ENCODE assay signal across 11 cellular contexts in genomic region chr13:30907167-30907761, GRCh38. TPM values are rescaled to one million over a fixed set of nuclear protein-coding genes. Genes with fewer than 3 reads are reported as not detected.
DNase-seq lines count a peak whose midpoint lies in the region; ATAC-seq and TF ChIP-seq lines count a peak whose summit lies in the region.
"Had no signal": no experiment of that assay in that cellular context is flagged by ENCODE, and none has a peak within 500 bp of the region (broad histone marks: within the 10 kb centered on the region; RNA-seq: fewer than 3 reads in every experiment).

No MANE protein-coding gene starts in this region.

- H3K4me1 ChIP-seq in adipocyte (ENCODE audit: control insufficient read depth, insufficient read depth, low read length) = peaks cover 47% of the 10 kb centered on the region
- no peaks in the 10 kb centered on the region for H3K4me1 ChIP-seq in rectal smooth muscle tissue (ENCODE audit: control insufficient read depth, insufficient read depth, low read length)

- H3K36me3 ChIP-seq in adipocyte (ENCODE audit: control insufficient read depth, insufficient read depth, low read length, severe bottlenecking) (peaks cover 16% of the 10 kb centered on the region), rectal smooth muscle tissue (ENCODE audit: control insufficient read depth, insufficient read depth, low read length) (no peaks in the 10 kb centered on the region)

- no peaks in the 10 kb centered on the region for H3K9me3 ChIP-seq in adipocyte (ENCODE audit: control insufficient read depth, low read length)

- H3K27me3 ChIP-seq in adipocyte (replicated peaks; ENCODE audit: control insufficient read depth, insufficient read depth, low read length) (no peaks in the 10 kb centered on the region), rectal smooth muscle tissue (ENCODE audit: control insufficient read depth, insufficient read depth, low read length) (peaks cover 10% of the 10 kb centered on the region)

- CTCF ChIA-PET in activated naive CD4-positive, alpha-beta T cell treated with anti-CD3 and anti-CD28 coated beads, Interleukin-2, amount 10 ng/mL, durations not matched to agents 7 days and 5 days (lab: Charles Lee) = no interaction called here

- TF ChIP-seq CTCF in glutamatergic neuron (IDR thresholded peaks at IDR 0.05; ENCODE audit: partially characterized antibody, unreplicated experiment) = no peak

- peak; percentile 66 for DNase-seq in ELF-1 (ENCODE audit: low read depth, low spot score)
- DNase-seq in adipocyte (ENCODE audit: low read depth) = peak; percentile 79
- no peak for DNase-seq in glutamatergic neuron
- DNase-seq in activated naive CD4-positive, alpha-beta T cell treated with anti-CD3 and anti-CD28 coated beads, Interleukin-2, amount 10 ng/mL, durations not matched to agents 7 days and 5 days = no peak
- no peak for DNase-seq in C1 segment of cervical spinal cord (lab: John Stamatoyannopoulos, UW)
- DNase-seq: CD8-positive, alpha-beta T cell; effector memory CD8-positive, alpha-beta T cell; naive thymus-derived CD8-positive, alpha-beta T cell had no signal

- H3K27me3 Mint-ChIP-seq in glutamatergic neuron (ENCODE audit: unreplicated experiment) = peaks cover 8% of the 10 kb centered on the region
- H3K27me3 Mint-ChIP-seq in activated naive CD4-positive, alpha-beta T cell treated with anti-CD3 and anti-CD28 coated beads, Interleukin-2, amount 10 ng/mL, durations not matched to agents 7 days and 5 days = peaks cover 73% of the 10 kb centered on the region

- peaks cover 6% of the 10 kb centered on the region for H3K4me1 Mint-ChIP-seq in glutamatergic neuron (ENCODE audit: low read depth, unreplicated experiment)
- H3K4me1 Mint-ChIP-seq in activated naive CD4-positive, alpha-beta T cell treated with anti-CD3 and anti-CD28 coated beads, Interleukin-2, amount 10 ng/mL, durations not matched to agents 7 days and 5 days = peaks cover 15% of the 10 kb centered on the region

- H3K4me3 ChIP-seq in adipocyte (ENCODE audit: low read length) (peak overlapping the region; percentile 94), rectal smooth muscle tissue (ENCODE audit: low read length) (peak overlapping the region; percentile 37)

- no peak overlapping the region for H3K27ac Mint-ChIP-seq in glutamatergic neuron (ENCODE audit: unreplicated experiment)
- H3K27ac Mint-ChIP-seq in activated naive CD4-positive, alpha-beta T cell treated with anti-CD3 and anti-CD28 coated beads, Interleukin-2, amount 10 ng/mL, durations not matched to agents 7 days and 5 days = no peak overlapping the region
- H3K27ac Mint-ChIP-seq: CD8-positive, alpha-beta T cell; effector memory CD8-positive, alpha-beta T cell had no signal

- peak overlapping the region; percentile 73 for H3K4me3 Mint-ChIP-seq in glutamatergic neuron (ENCODE audit: unreplicated experiment)
- H3K4me3 Mint-ChIP-seq in activated naive CD4-positive, alpha-beta T cell treated with anti-CD3 and anti-CD28 coated beads, Interleukin-2, amount 10 ng/mL, durations not matched to agents 7 days and 5 days = no peak overlapping the region
- H3K4me3 Mint-ChIP-seq: CD8-positive, alpha-beta T cell; effector memory CD8-positive, alpha-beta T cell; naive thymus-derived CD8-positive, alpha-beta T cell had no signal

- H3K9ac ChIP-seq in adipocyte (ENCODE audit: low read length) (peak overlapping the region; percentile 94), rectal smooth muscle tissue (ENCODE audit: low read length) (no peak overlapping the region)

- H3K27ac ChIP-seq in rectal smooth muscle tissue (ENCODE audit: low read depth, low read length) = peak overlapping the region; percentile 0

- no peak for ATAC-seq in HG03571 (IDR thresholded peaks at IDR 0.05; ENCODE audit: unreplicated experiment)
- no peak for ATAC-seq in GM21576 (IDR thresholded peaks at IDR 0.05; ENCODE audit: unreplicated experiment)
- ATAC-seq: CD8-positive, alpha-beta T cell; effector memory CD8-positive, alpha-beta T cell; naive thymus-derived CD8-positive, alpha-beta T cell had no signal

- H3K36me3 Mint-ChIP-seq in glutamatergic neuron (ENCODE audit: unreplicated experiment) = peaks cover 6% of the 10 kb centered on the region
- H3K36me3 Mint-ChIP-seq in activated naive CD4-positive, alpha-beta T cell treated with anti-CD3 and anti-CD28 coated beads, Interleukin-2, amount 10 ng/mL, durations not matched to agents 7 days and 5 days = peaks cover 2% of the 10 kb centered on the region
- H3K36me3 Mint-ChIP-seq: CD8-positive, alpha-beta T cell had no signal

- peaks cover 6% of the 10 kb centered on the region for H3K9me3 Mint-ChIP-seq in glutamatergic neuron (ENCODE audit: unreplicated experiment)
- no peaks in the 10 kb centered on the region for H3K9me3 Mint-ChIP-seq in activated naive CD4-positive, alpha-beta T cell treated with anti-CD3 and anti-CD28 coated beads, Interleukin-2, amount 10 ng/mL, durations not matched to agents 7 days and 5 days
- H3K9me3 Mint-ChIP-seq: CD8-positive, alpha-beta T cell; effector memory CD8-positive, alpha-beta T cell had no signal

RNA-seq across cellular contexts. Expression of gene MEDAG, which starts 1.2 kb away (rescaled TPM):
- 0.51 TPM for total RNA-seq in glutamatergic neuron (ENCODE audit: unreplicated experiment)
- total RNA-seq: CD8-positive, alpha-beta T cell; naive thymus-derived CD8-positive, alpha-beta T cell had no signal

RNA-seq across cellular contexts. Expression of gene TEX26, which starts 25.2 kb away (rescaled TPM):
- not detected for total RNA-seq in glutamatergic neuron (ENCODE audit: unreplicated experiment)
- total RNA-seq: CD8-positive, alpha-beta T cell; naive thymus-derived CD8-positive, alpha-beta T cell had no signal

Comparison
In these comparisons a context has a peak if more than half of its experiments do, and no peak if none do; other contexts are left out.
1. DNase-seq: peak in ELF-1 (single experiment) and adipocyte (single experiment); none in glutamatergic neuron (single experiment), activated naive CD4-positive, alpha-beta T cell treated with anti-CD3 and anti-CD28 coated beads, Interleukin-2, amount 10 ng/mL, durations not matched to agents 7 days and 5 days (single experiment) and C1 segment of cervical spinal cord (0 of 14).